Comparison of ENCODE assay signal across 8 cellular contexts in the genomic region with DNA sequence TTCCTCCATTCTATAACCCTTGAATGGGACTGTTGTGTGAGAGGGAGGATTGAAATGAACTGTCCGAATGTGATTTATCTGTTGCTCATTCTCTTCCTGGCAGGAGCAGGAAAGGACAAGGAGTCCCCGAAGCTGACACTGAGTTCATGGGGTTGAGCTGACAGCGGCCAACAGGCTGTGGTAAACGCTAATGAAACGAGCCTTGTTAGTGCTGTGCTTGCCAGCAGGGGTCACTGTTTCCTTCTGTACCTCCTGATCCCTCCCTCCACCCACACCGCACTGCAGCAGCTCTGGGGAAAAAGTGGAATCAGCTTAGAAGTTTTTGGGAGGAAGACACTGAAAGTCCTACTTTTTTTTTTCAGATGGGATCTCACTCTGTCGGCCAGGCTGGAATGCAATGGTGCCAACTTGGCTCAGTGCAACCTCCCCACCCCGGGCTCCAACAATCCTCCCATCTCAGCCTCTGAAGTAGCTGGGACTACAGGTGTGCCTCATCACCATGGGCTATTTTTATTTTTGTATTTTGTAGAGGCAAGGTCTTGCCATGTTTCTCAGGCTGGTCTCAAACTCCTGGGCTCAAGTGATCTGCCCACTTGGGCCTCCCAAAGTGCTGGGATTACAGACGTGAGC. TPM values are rescaled to one million over a fixed set of nuclear protein-coding genes. Genes with fewer than 3 reads are reported as not detected.
A peak's percentile ranks its signal among the peaks of the same experiment; 100 is the strongest.
DNase-seq lines count a peak whose midpoint lies in the region; ATAC-seq and TF ChIP-seq lines count a peak whose summit lies in the region.

No MANE protein-coding gene starts in this region.

- H3K27me3 ChIP-seq in RWPE2 (ENCODE audit: insufficient read depth, poor library complexity, severe bottlenecking) (no peaks in the 10 kb centered on the region), ovary (no peaks in the 10 kb centered on the region), transverse colon (no peaks in the 10 kb centered on the region)

- no peaks in the 10 kb centered on the region for H3K9me3 ChIP-seq in RWPE2 (ENCODE audit: severe bottlenecking)
- H3K9me3 ChIP-seq in ovary: no peaks in the 10 kb centered on the region
- no peaks in the 10 kb centered on the region for H3K9me3 ChIP-seq in transverse colon

- no peak overlapping the region for H3K4me3 Mint-ChIP-seq in HFFc6

- WGBS in ovary, 3 donors: 15 to 20% (median 15%) methylated on average over 9 of the region's 9 CpGs
- 40% methylated on average over 9 of the region's 9 CpGs; no CpG with 5 or more reads in 1 of the 2 donors for WGBS in transverse colon (ENCODE audit: low coverage in 1 of 2), 2 donors

- H3K4me1 ChIP-seq in RWPE2 (ENCODE audit: insufficient read depth, poor library complexity, severe bottlenecking) (no peaks in the 10 kb centered on the region), ovary (ENCODE audit: insufficient read depth) (peaks cover 4% of the 10 kb centered on the region), transverse colon (no peaks in the 10 kb centered on the region)

- intact Hi-C loops in ovary (cut with DNase I) (no loop called here), transverse colon (cut with DNase I; ENCODE audit: low total_unique reads) (no loop called here)

- H3K4me3 ChIP-seq in AG09309 (ENCODE audit: control insufficient read depth, low read depth, low read length) (no peak overlapping the region), RWPE2 (ENCODE audit: severe bottlenecking) (no peak overlapping the region), ovary (no peak overlapping the region), transverse colon (no peak overlapping the region)

- ATAC-seq in RWPE2 (ENCODE audit: low read depth) (0 out of 3 replicates have a peak, but pooled peaks have one; percentile 59), GM21825 (IDR thresholded peaks at IDR 0.05; ENCODE audit: unreplicated experiment) (no peak)

- H3K36me3 Mint-ChIP-seq in HFFc6 (ENCODE audit: low read depth): no peaks in the 10 kb centered on the region; the same call in 1 of the 2 replicates

- TF ChIP-seq POLR2A in ovary (IDR thresholded peaks at IDR 0.05) (no peak), transverse colon (IDR thresholded peaks at IDR 0.05) (no peak)

- TF ChIP-seq CTCF in AG09309 (IDR thresholded peaks at IDR 0.05; ENCODE audit: control insufficient read depth, insufficient read depth, low read depth, low read length, missing control alignments): peak; percentile 85
- TF ChIP-seq CTCF in HFFc6 (IDR thresholded peaks at IDR 0.05): peak; percentile 88
- peak; percentile 66 for TF ChIP-seq CTCF in RWPE2 (IDR thresholded peaks at IDR 0.05; ENCODE audit: poor library complexity, severe bottlenecking)
- TF ChIP-seq CTCF in ovary (IDR thresholded peaks at IDR 0.05): peak; percentile 66 to 72 (median 68)
- peak; percentile 70 to 74 (median 71) for TF ChIP-seq CTCF in transverse colon (IDR thresholded peaks at IDR 0.05)

- no peaks in the 10 kb centered on the region for H3K36me3 ChIP-seq in RWPE2 (ENCODE audit: low read depth)
- no peaks in the 10 kb centered on the region for H3K36me3 ChIP-seq in ovary
- no peaks in the 10 kb centered on the region for H3K36me3 ChIP-seq in transverse colon

- DNase-seq in AG09309 (ENCODE audit: low read depth): peak; percentile 28
- peak; percentile 42 for DNase-seq in HFFc6
- no peak for DNase-seq in RWPE2 (ENCODE audit: low spot score)
- peak; percentile 51 for DNase-seq in activated gamma-delta T cell treated with anti-CD3 and anti-CD28 coated beads, Interleukin-2, amount 50 U/mL, for 16 hours (ENCODE audit: low read depth)
- peak; percentile 31 for DNase-seq in glomerular endothelial cell (ENCODE audit: extremely low read depth, low read depth, low spot score)
- DNase-seq in ovary: peak; percentile 75 to 86 (median 79)
- DNase-seq in transverse colon: peak; percentile 71

- H3K9me3 Mint-ChIP-seq in HFFc6: peaks cover 8% of the 10 kb centered on the region; the same call in 1 of the 2 replicates

- TF ChIP-seq EP300 in ovary (IDR thresholded peaks at IDR 0.05) (peak; percentile 73), transverse colon (IDR thresholded peaks at IDR 0.05; ENCODE audit: low read depth) (no peak)

- H3K27ac Mint-ChIP-seq in HFFc6: no peak overlapping the region

- no peaks in the 10 kb centered on the region for H3K4me1 Mint-ChIP-seq in HFFc6 (ENCODE audit: low read depth)

- H3K27ac ChIP-seq in RWPE2 (ENCODE audit: poor library complexity, severe bottlenecking) (no peak overlapping the region), ovary (no peak overlapping the region), transverse colon (no peak overlapping the region)

- in situ Hi-C loops in transverse colon (cut with MboI; ENCODE audit: low pct_ligation_motif_present in 1 of 4, low pct_unique_long_range_greater_than_20kb in 1 of 4, low sequenced_read_pairs in 3 of 4): loop anchor here in 3 of 4 donors (10.0 to 25.0 kb wide), 2 partner anchors 312 to 320 kb away; no protein-coding TSS in a partner anchor

- H3K27me3 Mint-ChIP-seq in HFFc6 (ENCODE audit: insufficient read depth): peaks cover 5% of the 10 kb centered on the region; the same call in 1 of the 2 replicates

RNA-seq across cellular contexts. Expression of gene ZNF761, which starts 6.7 kb away (rescaled TPM):
- total RNA-seq in HFFc6 (2021; fragmentation: NEBNext Ultra II Directional; extraction: Animal tissue kit (Norgen Biotek cat#: 25700)): 10 to 100 TPM in 3 of 6 experiments, 1 to 10 TPM in 3; 9.5 to 11.1 (median 10.0) TPM
- total RNA-seq in glomerular endothelial cell: 6.6 and 7.0 TPM in 2 replicates
- 10 to 100 TPM in 5 of 7 donors, 1 to 10 TPM in 2; 8.5 to 19.5 (median 10.3) TPM for total RNA-seq in ovary
- 1 to 10 TPM; 6.7 to 7.8 TPM for polyA plus RNA-seq in ovary
- 10 to 100 TPM in 2 of 4 donors, 1 to 10 TPM in 2; 3.0 to 15.1 (median 10.2) TPM for total RNA-seq in transverse colon

RNA-seq across cellular contexts. Expression of gene ZNF765, which starts 30.1 kb away (rescaled TPM):
- 1 to 10 TPM; 4.3 to 5.4 (median 5.1) TPM for total RNA-seq in HFFc6 (2021; fragmentation: NEBNext Ultra II Directional; extraction: Animal tissue kit (Norgen Biotek cat#: 25700))
- 5.0 and 12.7 TPM in 2 replicates for total RNA-seq in glomerular endothelial cell
- 10 to 100 TPM in 6 of 7 donors, 1 to 10 TPM in 1; 9.2 to 27.9 (median 21.8) TPM for total RNA-seq in ovary
- 1 to 10 TPM; 6.8 to 9.8 TPM for polyA plus RNA-seq in ovary
- total RNA-seq in transverse colon: 10 to 100 TPM in 3 of 4 donors, 1 to 10 TPM in 1; 6.0 to 14.3 (median 11.2) TPM

RNA-seq across cellular contexts. Expression of gene ZNF813, which starts 42.5 kb away (rescaled TPM):
- total RNA-seq in HFFc6 (2021; fragmentation: NEBNext Ultra II Directional; extraction: Animal tissue kit (Norgen Biotek cat#: 25700)): 1 to 10 TPM; 2.0 to 6.4 (median 3.4) TPM
- 2.5 and 4.0 TPM in 2 replicates for total RNA-seq in glomerular endothelial cell
- 1 to 10 TPM; 2.0 to 6.0 (median 3.2) TPM for total RNA-seq in ovary
- polyA plus RNA-seq in ovary: 1 to 10 TPM; 1.9 to 2.1 TPM
- total RNA-seq in transverse colon: 1 to 10 TPM; 1.9 to 3.8 (median 3.3) TPM

RNA-seq across cellular contexts. Expression of gene ZNF525, which starts 59.6 kb away (rescaled TPM):
- total RNA-seq in HFFc6 (2021; fragmentation: NEBNext Ultra II Directional; extraction: Animal tissue kit (Norgen Biotek cat#: 25700)): 1 to 10 TPM; 2.5 to 5.3 (median 3.9) TPM
- 2.6 and 2.7 TPM in 2 replicates for total RNA-seq in glomerular endothelial cell
- 10 to 100 TPM in 6 of 7 donors, 1 to 10 TPM in 1; 4.0 to 25.7 (median 18.8) TPM for total RNA-seq in ovary
- polyA plus RNA-seq in ovary: 1 to 10 TPM; 6.2 to 8.1 TPM
- total RNA-seq in transverse colon: 10 to 100 TPM in 3 of 4 donors, 1 to 10 TPM in 1; 9.0 to 34.8 (median 19.5) TPM
